ENCODE assay signal across 5 cellular contexts in genomic region chr7:159101661-159102091, GRCh38. TPM values are rescaled to one million over a fixed set of nuclear protein-coding genes. Genes with fewer than 3 reads are reported as not detected.
"Had no signal": no experiment of that assay in that cellular context is flagged by ENCODE, and none has a peak within 500 bp of the region (broad histone marks: within the 10 kb centered on the region; RNA-seq: fewer than 3 reads in every experiment).

No MANE protein-coding gene starts in this region.

RNA-seq across cellular contexts. Expression of gene VIPR2, which starts 43.0 kb away (rescaled TPM):
- total RNA-seq: activated B cell treated with CpG ODN at 0.5 μM for 24 hours, MCF 10A, OCI-LY7, PC-9 had no signal
- polyA plus RNA-seq: IgD-negative memory B cell had no signal
